In the genomic region with DNA sequence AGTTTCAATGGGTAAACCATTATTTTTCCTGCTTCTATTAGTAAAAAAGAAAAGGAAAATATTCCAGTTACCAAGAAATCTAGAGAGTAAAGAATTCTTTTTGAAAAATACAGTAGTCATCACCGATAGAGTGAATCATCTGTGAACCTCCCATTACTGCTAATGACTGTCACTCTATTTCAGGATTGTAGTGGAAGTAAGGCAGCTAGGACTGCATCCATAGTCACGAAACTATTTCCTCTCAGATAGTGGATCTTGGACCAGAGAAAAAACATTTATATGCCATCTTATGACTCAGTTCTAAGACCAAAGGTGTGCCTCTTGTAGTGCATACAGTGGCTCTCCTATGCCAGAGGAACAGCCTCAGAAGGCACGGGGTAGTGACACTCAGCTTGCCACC, we compare ENCODE assay signal across 22 cellular contexts.
A peak's percentile ranks its signal among the peaks of the same experiment; 100 is the strongest.
DNase-seq lines count a peak whose midpoint lies in the region; ATAC-seq, FAIRE-seq and TF ChIP-seq lines count a peak whose summit lies in the region.
"Had no signal": no experiment of that assay in that cellular context is flagged by ENCODE, and none has a peak within 500 bp of the region (broad histone marks: within the 10 kb centered on the region; RNA-seq: fewer than 3 reads in every experiment).

No MANE protein-coding gene starts in this region.

- H3K4me1 ChIP-seq in keratinocyte (ENCODE audit: control insufficient read depth, extremely low read depth, insufficient read depth, low read length) (no peaks in the 10 kb centered on the region), thyroid gland (no peaks in the 10 kb centered on the region)
- H3K4me1 ChIP-seq in naive thymus-derived CD4-positive, alpha-beta T cell (ENCODE audit: control insufficient read depth in 2 of 2, insufficient read depth in 2 of 2, low read length in 2 of 2) = no peaks in the 10 kb centered on the region
- H3K4me1 ChIP-seq: vagina had no signal

- TF ChIP-seq POLR2A in H54 (IDR thresholded peaks at IDR 0.05; ENCODE audit: low read depth, low read length) (no peak), thyroid gland (IDR thresholded peaks at IDR 0.05) (no peak)

- H3K9ac ChIP-seq in keratinocyte (ENCODE audit: control insufficient read depth, extremely low read depth, insufficient read depth, low read length) = no peak overlapping the region

- no peaks in the 10 kb centered on the region for H4K20me1 ChIP-seq in keratinocyte (ENCODE audit: control insufficient read depth, extremely low read depth, insufficient read depth, low read length)

- H2AFZ ChIP-seq in keratinocyte (ENCODE audit: control insufficient read depth, low read length) = no peak overlapping the region

- H3K4me3 Mint-ChIP-seq in stimulated activated memory B cell treated with anti-CD40 and anti-IgM and Interleukin-4, amounts not matched to agents 10 μg/mL and 1 μg/mL and 100 μg/mL, for 72 hours = no peak overlapping the region
- no peak overlapping the region for H3K4me3 Mint-ChIP-seq in naive thymus-derived CD4-positive, alpha-beta T cell
- H3K4me3 Mint-ChIP-seq: CD8-positive, alpha-beta memory T cell; WTC11 had no signal

- 82 to 90% methylated on average over 3 of the region's 3 CpGs for WGBS in thyroid gland, 2 donors

- no peak overlapping the region for H3K27ac Mint-ChIP-seq in stimulated activated memory B cell treated with anti-CD40 and anti-IgM and Interleukin-4, amounts not matched to agents 10 μg/mL and 1 μg/mL and 100 μg/mL, for 72 hours
- no peak overlapping the region for H3K27ac Mint-ChIP-seq in naive thymus-derived CD4-positive, alpha-beta T cell
- H3K27ac Mint-ChIP-seq: CD8-positive, alpha-beta memory T cell; WTC11 had no signal

- TF ChIP-seq CTCF in AG09309 (IDR thresholded peaks at IDR 0.05; ENCODE audit: control insufficient read depth, insufficient read depth, low read depth, low read length, missing control alignments) (no peak), brain microvascular endothelial cell (IDR thresholded peaks at IDR 0.05; ENCODE audit: low read depth, low read length, missing control alignments) (no peak), keratinocyte (optimal IDR thresholded peaks at IDR 0.05 in 1 of 3, IDR thresholded peaks at IDR 0.05 in 1 of 3, conservative IDR thresholded peaks at IDR 0.05 in 1 of 3; ENCODE audit: extremely low read depth in 1 of 3, insufficient read depth in 2 of 3, low read length in 3 of 3) (no peak), thyroid gland (IDR thresholded peaks at IDR 0.05) (no peak)

- intact Hi-C loops in naive thymus-derived CD4-positive, alpha-beta T cell (cut with micrococcal nuclease) = no loop called here
- intact Hi-C loops in thyroid gland (cut with DNase I) = no loop called here

- H3K4me2 ChIP-seq in keratinocyte (ENCODE audit: control insufficient read depth, extremely low read depth, insufficient read depth, low read depth, low read length) = no peak overlapping the region

- POLR2A ChIA-PET in naive thymus-derived CD4-positive, alpha-beta T cell (lab: Charles Lee) = no interaction called here

- no peaks in the 10 kb centered on the region for H3K9me1 ChIP-seq in keratinocyte (ENCODE audit: control insufficient read depth, extremely low read depth, insufficient read depth, low read length)

- dilution Hi-C loops in keratinocyte (cut with MboI; ENCODE audit: extremely low pct_ligation_motif_present, low sequenced_read_pairs) = no loop called here

- peak; percentile 4 for DNase-seq in AG09309 (ENCODE audit: low read depth)
- DNase-seq in H54 (ENCODE audit: insufficient read length, low spot score) = no peak
- peak; percentile 14 for DNase-seq in brain microvascular endothelial cell
- DNase-seq in keratinocyte (ENCODE audit: low read depth, low spot score) = no peak
- no peak for DNase-seq in naive thymus-derived CD4-positive, alpha-beta T cell
- no peak for DNase-seq in NCI-H82 (lab: John Stamatoyannopoulos, UW)
- DNase-seq in thyroid gland = no peak
- DNase-seq: activated naive CD4-positive, alpha-beta T cell treated with anti-CD3 and anti-CD28 coated beads, Interleukin-2, amount 50 U/mL, for 16 hours; activated T-cell treated with anti-CD3 and anti-CD28 coated beads, Interleukin-2, amount 50 U/mL, for 48 hours; CD8-positive, alpha-beta memory T cell; Karpas-422; left colon; NCI-H1092 treated with DMSO at 0.1 percent for 48 hours; NCI-H2081 treated with DMSO at 0.1 percent for 48 hours; NCI-H524; nucleus accumbens had no signal

- H3K79me2 ChIP-seq in keratinocyte (ENCODE audit: control insufficient read depth, insufficient read depth, low read length) = no peaks in the 10 kb centered on the region

- no peaks in the 10 kb centered on the region for H3K4me1 Mint-ChIP-seq in stimulated activated memory B cell treated with anti-CD40 and anti-IgM and Interleukin-4, amounts not matched to agents 10 μg/mL and 1 μg/mL and 100 μg/mL, for 72 hours
- no peaks in the 10 kb centered on the region for H3K4me1 Mint-ChIP-seq in naive thymus-derived CD4-positive, alpha-beta T cell
- H3K4me1 Mint-ChIP-seq: CD8-positive, alpha-beta memory T cell had no signal

- CTCF ChIA-PET in naive thymus-derived CD4-positive, alpha-beta T cell (lab: Charles Lee) = no interaction called here

- in situ Hi-C loops in brain microvascular endothelial cell (cut with HindIII; ENCODE audit: low pct_ligation_motif_present, low sequenced_read_pairs) = no loop called here

- H3K36me3 ChIP-seq in brain microvascular endothelial cell (replicated peaks) (no peaks in the 10 kb centered on the region), keratinocyte (ENCODE audit: control insufficient read depth in 2 of 2, extremely low read depth in 1 of 2, insufficient read depth in 2 of 2, low read length in 2 of 2) (no peaks in the 10 kb centered on the region), thyroid gland (no peaks in the 10 kb centered on the region)
- H3K36me3 ChIP-seq in naive thymus-derived CD4-positive, alpha-beta T cell (ENCODE audit: control insufficient read depth in 2 of 3, insufficient read depth in 3 of 3, low read length in 3 of 3) = no peaks in the 10 kb centered on the region
- H3K36me3 ChIP-seq: gastroesophageal sphincter, SJSA1, vagina had no signal

- no peaks in the 10 kb centered on the region for H3K9me3 ChIP-seq in keratinocyte (ENCODE audit: control insufficient read depth, low read depth, low read length)
- H3K9me3 ChIP-seq in naive thymus-derived CD4-positive, alpha-beta T cell (ENCODE audit: control insufficient read depth in 2 of 3, low read length in 3 of 3) = no peaks in the 10 kb centered on the region
- no peaks in the 10 kb centered on the region for H3K9me3 ChIP-seq in thyroid gland
- H3K9me3 ChIP-seq: gastroesophageal sphincter, SJSA1, vagina had no signal

- ATAC-seq in stimulated activated memory B cell treated with anti-CD40 and anti-IgM and Interleukin-4, amounts not matched to agents 10 μg/mL and 1 μg/mL and 100 μg/mL, for 72 hours = no peak
- no peak for ATAC-seq in naive thymus-derived CD4-positive, alpha-beta T cell
- ATAC-seq: gastroesophageal sphincter, left colon, WTC11 had no signal

- no peaks in the 10 kb centered on the region for H3K27me3 Mint-ChIP-seq in stimulated activated memory B cell treated with anti-CD40 and anti-IgM and Interleukin-4, amounts not matched to agents 10 μg/mL and 1 μg/mL and 100 μg/mL, for 72 hours
- H3K27me3 Mint-ChIP-seq in naive thymus-derived CD4-positive, alpha-beta T cell = no peaks in the 10 kb centered on the region
- H3K27me3 Mint-ChIP-seq: CD8-positive, alpha-beta memory T cell had no signal

- H3K27me3 ChIP-seq in brain microvascular endothelial cell (replicated peaks) = no peaks in the 10 kb centered on the region
- H3K27me3 ChIP-seq in keratinocyte (ENCODE audit: control insufficient read depth, extremely low read depth, insufficient read depth, low read length) = no peaks in the 10 kb centered on the region
- H3K27me3 ChIP-seq in naive thymus-derived CD4-positive, alpha-beta T cell (ENCODE audit: control insufficient read depth in 2 of 2, insufficient read depth in 2 of 2, low read length in 2 of 2) = no peaks in the 10 kb centered on the region
- H3K27me3 ChIP-seq in thyroid gland = no peaks in the 10 kb centered on the region
- H3K27me3 ChIP-seq: gastroesophageal sphincter, SJSA1, vagina had no signal

- H3K27ac ChIP-seq in brain microvascular endothelial cell (no peak overlapping the region), keratinocyte (ENCODE audit: control insufficient read depth, insufficient read depth, low read length) (no peak overlapping the region), thyroid gland (no peak overlapping the region)
- H3K27ac ChIP-seq in naive thymus-derived CD4-positive, alpha-beta T cell (ENCODE audit: low read depth, low read length) = no peak overlapping the region
- H3K27ac ChIP-seq: gastroesophageal sphincter, SJSA1, vagina had no signal

- FAIRE-seq in H54 (lab: Jason Lieb, UNC) (peak; percentile 86), keratinocyte (lab: Jason Lieb, UNC) (peak; percentile 39)
- FAIRE-seq: GM18507 had no signal

- no peaks in the 10 kb centered on the region for H3K36me3 Mint-ChIP-seq in stimulated activated memory B cell treated with anti-CD40 and anti-IgM and Interleukin-4, amounts not matched to agents 10 μg/mL and 1 μg/mL and 100 μg/mL, for 72 hours
- H3K36me3 Mint-ChIP-seq in naive thymus-derived CD4-positive, alpha-beta T cell = no peaks in the 10 kb centered on the region
- H3K36me3 Mint-ChIP-seq: CD8-positive, alpha-beta memory T cell; WTC11 had no signal

- H3K4me3 ChIP-seq in AG09309 (ENCODE audit: control insufficient read depth, low read depth, low read length) (no peak overlapping the region), brain microvascular endothelial cell (ENCODE audit: low read depth, low read length) (no peak overlapping the region), keratinocyte (ENCODE audit: control insufficient read depth in 2 of 3, extremely low read depth in 1 of 3, insufficient read depth in 2 of 3, low read depth in 1 of 3, low read length in 3 of 3) (no peak overlapping the region), thyroid gland (replicated peaks in 1 of 3) (no peak overlapping the region)
- H3K4me3 ChIP-seq in naive thymus-derived CD4-positive, alpha-beta T cell (ENCODE audit: low read length) = no peak overlapping the region
- H3K4me3 ChIP-seq: gastroesophageal sphincter, SJSA1, vagina had no signal

- no peaks in the 10 kb centered on the region for H3K9me3 Mint-ChIP-seq in stimulated activated memory B cell treated with anti-CD40 and anti-IgM and Interleukin-4, amounts not matched to agents 10 μg/mL and 1 μg/mL and 100 μg/mL, for 72 hours
- H3K9me3 Mint-ChIP-seq in naive thymus-derived CD4-positive, alpha-beta T cell = peaks cover 0 to 6% (median 0%) of the 10 kb centered on the region in 11 donors

Comparison
In these comparisons a context has a peak if more than half of its experiments do, and no peak if none do; other contexts are left out.
1. DNase-seq: peak in AG09309 (single experiment) and brain microvascular endothelial cell (single experiment); none in H54 (single experiment), keratinocyte (single experiment), naive thymus-derived CD4-positive, alpha-beta T cell (0 of 9), NCI-H82 (single experiment) and thyroid gland (0 of 2).